In the genomic region with DNA sequence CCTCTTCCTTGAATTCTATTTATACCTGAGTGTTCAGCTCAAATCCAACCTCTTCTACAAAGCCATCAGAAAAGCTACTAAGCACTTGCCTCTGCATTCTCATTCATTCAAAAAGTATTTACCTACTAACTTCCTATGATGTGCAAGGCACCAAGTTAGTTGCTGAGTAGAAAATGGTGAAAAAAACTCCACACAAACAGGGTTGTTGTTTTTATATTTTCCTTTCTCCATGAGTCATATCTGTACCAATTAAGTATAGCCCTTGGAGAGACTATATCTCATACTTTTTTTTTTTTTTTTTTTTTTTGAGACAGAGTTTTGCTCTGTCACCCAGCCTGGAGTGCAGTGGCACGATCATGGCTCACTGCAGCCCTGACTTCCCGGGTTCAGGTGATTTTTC, we compare ENCODE assay signal across 18 cellular contexts.
"Had no signal": no experiment of that assay in that cellular context is flagged by ENCODE, and none has a peak within 500 bp of the region (broad histone marks: within the 10 kb centered on the region; RNA-seq: fewer than 3 reads in every experiment).

No MANE protein-coding gene starts in this region.

- H3K36me3 Mint-ChIP-seq: activated CD8-positive, alpha-beta memory T cell treated with anti-CD3 and anti-CD28 coated beads, Interleukin-2, amount 10 ng/mL, durations not matched to agents 7 days and 5 days; T-cell had no signal

- H3K4me2 ChIP-seq: hepatocyte had no signal

- H3K9me3 ChIP-seq: transverse colon had no signal

- DNase-seq: activated CD4-positive, alpha-beta T cell treated with anti-CD3 and anti-CD28 coated beads for 1 hour; activated CD4-positive, alpha-beta T cell treated with anti-CD3 and anti-CD28 coated beads, Interleukin-2, amount 50 U/mL, for 48 hours; activated CD8-positive, alpha-beta memory T cell treated with anti-CD3 and anti-CD28 coated beads, Interleukin-2, amount 10 ng/mL, durations not matched to agents 7 days and 5 days; activated naive CD4-positive, alpha-beta T cell treated with anti-CD3 and anti-CD28 coated beads, Interleukin-2, amount 10 ng/mL, durations not matched to agents 7 days and 5 days; activated T-cell treated with anti-CD3 and anti-CD28 coated beads, Interleukin-2, amount 50 U/mL, for 24 hours; kidney; left lung; naive B cell; stimulated activated CD4-positive, alpha-beta T cell treated with anti-CD3 and anti-CD28 coated beads, Interleukin-15, amount 100 ng/mL, for 24 hours; stimulated activated CD4-positive, alpha-beta T cell treated with anti-CD3 and anti-CD28 coated beads, Interleukin-4, amount 100 ng/mL, for 4 hours; stimulated activated CD8-positive, alpha-beta memory T cell treated with anti-CD3 and anti-CD28 coated beads, Interleukin-4, amount 100 ng/mL, for 48 hours; stimulated activated naive CD8-positive, alpha-beta T cell treated with anti-CD3 and anti-CD28 coated beads, Interleukin-15, Interleukin-2, amounts not matched to agents 100 U/mL and 50 U/mL, for 24 hours; T-cell; T-helper 9 cell; transverse colon had no signal

- H3K27me3 ChIP-seq: ascending aorta, hepatocyte, left lung, transverse colon had no signal

- H2AFZ ChIP-seq: hepatocyte had no signal

- H3K27ac ChIP-seq: ascending aorta, esophagus muscularis mucosa, left lung had no signal

- H3K4me3 Mint-ChIP-seq: activated CD8-positive, alpha-beta memory T cell treated with anti-CD3 and anti-CD28 coated beads, Interleukin-2, amount 10 ng/mL, durations not matched to agents 7 days and 5 days; activated naive CD4-positive, alpha-beta T cell treated with anti-CD3 and anti-CD28 coated beads, Interleukin-2, amount 10 ng/mL, durations not matched to agents 7 days and 5 days; activated T-cell treated with anti-CD3 and anti-CD28 coated beads, Interleukin-2, amount 50 U/mL, for 24 hours; naive B cell; T-cell had no signal

- H3K27ac Mint-ChIP-seq: activated CD8-positive, alpha-beta memory T cell treated with anti-CD3 and anti-CD28 coated beads, Interleukin-2, amount 10 ng/mL, durations not matched to agents 7 days and 5 days; activated naive CD4-positive, alpha-beta T cell treated with anti-CD3 and anti-CD28 coated beads, Interleukin-2, amount 10 ng/mL, durations not matched to agents 7 days and 5 days; activated T-cell treated with anti-CD3 and anti-CD28 coated beads, Interleukin-2, amount 50 U/mL, for 24 hours; T-cell had no signal

- H3K4me3 ChIP-seq: ascending aorta, esophagus muscularis mucosa, hepatocyte, left lung, transverse colon had no signal

- H3K4me1 Mint-ChIP-seq: activated CD8-positive, alpha-beta memory T cell treated with anti-CD3 and anti-CD28 coated beads, Interleukin-2, amount 10 ng/mL, durations not matched to agents 7 days and 5 days; activated naive CD4-positive, alpha-beta T cell treated with anti-CD3 and anti-CD28 coated beads, Interleukin-2, amount 10 ng/mL, durations not matched to agents 7 days and 5 days; naive B cell; T-cell had no signal

- ATAC-seq: activated CD8-positive, alpha-beta memory T cell treated with anti-CD3 and anti-CD28 coated beads, Interleukin-2, amount 10 ng/mL, durations not matched to agents 7 days and 5 days; left lung; stimulated activated naive CD8-positive, alpha-beta T cell treated with anti-CD3 and anti-CD28 coated beads, Interleukin-15, Interleukin-2, amounts not matched to agents 100 U/mL and 50 U/mL, for 24 hours; T-cell had no signal

- H3K4me1 ChIP-seq: ascending aorta had no signal

- H3K36me3 ChIP-seq: ascending aorta, esophagus muscularis mucosa, left lung, transverse colon had no signal
